In genomic region chr10:122165914-122166313, GRCh38 we compare ENCODE assay signal across 22 cellular contexts.
DNase-seq lines count a peak whose midpoint lies in the region; ATAC-seq and TF ChIP-seq lines count a peak whose summit lies in the region.
"Had no signal": no experiment of that assay in that cellular context is flagged by ENCODE, and none has a peak within 500 bp of the region (broad histone marks: within the 10 kb centered on the region; RNA-seq: fewer than 3 reads in every experiment).

No MANE protein-coding gene starts in this region.

- H3K36me3 ChIP-seq in SJCRH30 (no peaks in the 10 kb centered on the region), gastrocnemius medialis (no peaks in the 10 kb centered on the region), testis (ENCODE audit: low read depth, missing control alignments) (no peaks in the 10 kb centered on the region)
- H3K36me3 ChIP-seq: prostate gland, uterus, WERI-Rb-1 had no signal

- no peak for TF ChIP-seq POLR2A in gastrocnemius medialis (IDR thresholded peaks at IDR 0.05)
- no peak for TF ChIP-seq POLR2A in testis (IDR thresholded peaks at IDR 0.05)

- no peak overlapping the region for H3K4me3 ChIP-seq in SJCRH30
- no peak overlapping the region for H3K4me3 ChIP-seq in gastrocnemius medialis
- no peak overlapping the region for H3K4me3 ChIP-seq in testis
- H3K4me3 ChIP-seq: prostate gland, uterus had no signal

- no peak for ATAC-seq in gastrocnemius medialis
- ATAC-seq: activated T-helper 17 cell treated with anti-CD3 and anti-CD28 coated beads, Interleukin-2, amount 50 U/mL, for 72 hours; foreskin keratinocyte; naive thymus-derived CD4-positive, alpha-beta T cell had no signal

- H3K4me1 ChIP-seq in SJCRH30 (peaks cover 15% of the 10 kb centered on the region), gastrocnemius medialis (peaks cover 32 to 37% of the 10 kb centered on the region in 2 donors), testis (peaks cover 10% of the 10 kb centered on the region)
- H3K4me1 ChIP-seq: uterus had no signal

- intact Hi-C loops in gastrocnemius medialis (cut with DNase I; ENCODE audit: low total_unique reads) (no loop called here), testis (cut with DNase I; ENCODE audit: low total_unique reads) (no loop called here)

- peak; percentile 46 for DNase-seq in NCI-H748 (lab: John Stamatoyannopoulos, UW; ENCODE audit: unreplicated experiment)
- DNase-seq in NCI-H748 treated with DMSO at 0.1 percent for 48 hours (lab: John Stamatoyannopoulos, UW) = no peak
- DNase-seq in SJCRH30 = peak; percentile 38 to 61
- peak; percentile 75 for DNase-seq in left kidney (ENCODE audit: low read depth, low spot score)
- no peak for DNase-seq in gastrocnemius medialis
- DNase-seq in iPS-NIHi11 (ENCODE audit: low spot score) = no peak
- DNase-seq in NCI-H446 (lab: John Stamatoyannopoulos, UW) = no peak
- no peak for DNase-seq in testis
- DNase-seq: activated CD8-positive, alpha-beta memory T cell treated with anti-CD3 and anti-CD28 coated beads, Interleukin-2, amount 50 U/mL, for 4 hours; activated naive CD8-positive, alpha-beta T cell treated with anti-CD3 and anti-CD28 coated beads, Interleukin-2, amount 10 ng/mL, durations not matched to agents 7 days and 5 days; cerebellar nuclear complex; foreskin keratinocyte; KBM-7; mesendoderm; naive thymus-derived CD4-positive, alpha-beta T cell; NCI-H187 treated with DMSO at 0.1 percent for 48 hours; NCI-H524; SK-N-SH; uterus; WERI-Rb-1 had no signal

- TF ChIP-seq CTCF in gastrocnemius medialis (IDR thresholded peaks at IDR 0.05 in 4 of 5, conservative IDR thresholded peaks at IDR 0.05 in 1 of 5) = no peak
- no peak for TF ChIP-seq CTCF in testis (IDR thresholded peaks at IDR 0.05)

- WGBS in testis, 2 donors = 89 to 91% methylated on average over 7 of the region's 7 CpGs

- H3K27ac ChIP-seq in SJCRH30 (no peak overlapping the region), gastrocnemius medialis (peak overlapping the region in 3 of 4 donors; percentile 26 to 56 (median 49)), testis (no peak overlapping the region)
- H3K27ac ChIP-seq: foreskin keratinocyte, prostate gland, uterus, WERI-Rb-1 had no signal

- H3K27me3 ChIP-seq in SJCRH30 = no peaks in the 10 kb centered on the region
- no peaks in the 10 kb centered on the region for H3K27me3 ChIP-seq in gastrocnemius medialis
- H3K27me3 ChIP-seq in testis = no peaks in the 10 kb centered on the region
- H3K27me3 ChIP-seq: uterus had no signal

- H3K9me3 ChIP-seq in SJCRH30 (replicated peaks) = no peaks in the 10 kb centered on the region
- H3K9me3 ChIP-seq in gastrocnemius medialis = no peaks in the 10 kb centered on the region
- H3K9me3 ChIP-seq in testis = no peaks in the 10 kb centered on the region
- H3K9me3 ChIP-seq: prostate gland, SK-N-SH, uterus had no signal

- in situ Hi-C loops in gastrocnemius medialis (cut with MboI; ENCODE audit: low sequenced_read_pairs in 4 of 4) = no loop called here

Comparison
In these comparisons a context has a peak if more than half of its experiments do, and no peak if none do; other contexts are left out.
1. DNase-seq: peak in NCI-H748 (single experiment), SJCRH30 (2 of 2) and left kidney (single experiment); none in NCI-H748 treated with DMSO at 0.1 percent for 48 hours (single experiment), gastrocnemius medialis (0 of 2), iPS-NIHi11 (single experiment), NCI-H446 (0 of 2) and testis (single experiment).
2. H3K27ac ChIP-seq: peak in gastrocnemius medialis (3 of 4); none in SJCRH30 (single experiment) and testis (0 of 2).